ENCODE assay signal across 1 cellular context in the genomic region with DNA sequence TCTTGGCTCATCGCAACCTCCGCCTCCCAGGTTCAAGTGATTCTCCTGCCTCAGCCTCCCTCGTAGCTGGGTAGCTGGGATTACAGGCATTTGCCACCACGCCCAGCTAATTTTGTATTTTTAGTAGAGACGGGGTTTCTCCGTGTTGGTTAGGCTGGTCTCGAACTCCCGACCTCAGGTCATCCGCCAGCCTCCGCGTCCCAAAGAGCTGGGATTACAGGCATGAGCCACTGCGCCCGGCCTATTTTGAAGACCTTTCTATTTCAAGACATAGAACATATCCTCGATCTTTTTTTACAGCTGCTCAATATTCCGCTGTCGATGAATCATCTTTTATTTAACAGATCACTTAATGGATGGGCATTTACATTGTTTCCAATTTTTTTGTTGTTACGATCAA. TPM values are rescaled to one million over a fixed set of nuclear protein-coding genes. Genes with fewer than 3 reads are reported as not detected.
"Had no signal": no experiment of that assay in that cellular context is flagged by ENCODE, and none has a peak within 500 bp of the region (broad histone marks: within the 10 kb centered on the region; RNA-seq: fewer than 3 reads in every experiment).

No MANE protein-coding gene starts in this region.

RNA-seq across cellular contexts. Expression of a gene that starts 5.7 kb away (rescaled TPM):
- total RNA-seq: progenitor cell of endocrine pancreas had no signal
